ENCODE assay signal across 9 cellular contexts in the genomic region with DNA sequence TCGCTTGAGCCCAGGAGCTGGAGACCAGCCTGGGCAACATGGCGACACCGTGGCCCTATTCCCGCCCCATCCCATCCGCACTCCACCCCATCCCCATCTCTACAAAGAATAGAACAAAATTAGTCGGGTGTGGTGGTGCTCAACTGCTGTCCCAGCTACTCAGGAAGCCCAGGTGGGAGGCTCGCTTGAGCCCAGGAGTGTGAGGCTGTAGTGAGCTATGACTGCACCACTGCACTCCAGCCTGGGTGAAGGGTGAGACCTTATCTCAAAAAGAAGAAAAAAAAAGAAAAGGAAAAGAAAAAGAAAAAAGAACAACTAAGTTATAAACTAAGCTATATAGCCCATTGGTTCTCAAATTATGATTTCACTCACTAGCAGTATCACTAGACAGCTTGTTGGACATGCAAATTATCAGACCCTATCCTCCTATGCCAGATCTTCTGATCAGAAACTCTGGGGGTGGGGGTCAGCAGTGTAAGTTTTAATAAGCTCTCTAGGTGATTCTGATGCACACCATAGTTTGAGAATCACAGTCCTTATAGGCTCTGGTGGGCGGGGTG. TPM values are rescaled to one million over a fixed set of nuclear protein-coding genes. Genes with fewer than 3 reads are reported as not detected.
DNase-seq lines count a peak whose midpoint lies in the region; ATAC-seq, FAIRE-seq and TF ChIP-seq lines count a peak whose summit lies in the region.
"Had no signal": no experiment of that assay in that cellular context is flagged by ENCODE, and none has a peak within 500 bp of the region (broad histone marks: within the 10 kb centered on the region; RNA-seq: fewer than 3 reads in every experiment).

No MANE protein-coding gene starts in this region.

- H3K4me3 ChIP-seq in H1 (ENCODE audit: extremely low read depth in 1 of 4, insufficient read depth in 2 of 4, low read depth in 3 of 4, low read length in 4 of 4) (peak overlapping the region in 3 of 4 experiments; percentile 78 to 91 (median 86); a peak in 5 of 8 replicates), prostate gland (peak overlapping the region; percentile 97 to 98)

- H3K23me2 ChIP-seq in H1 (ENCODE audit: low read depth, low read length): peaks cover 6% of the 10 kb centered on the region; the same call in 1 of the 2 replicates

- H4K20me1 ChIP-seq in H1 (replicated peaks in 1 of 2; ENCODE audit: control insufficient read depth in 1 of 2, insufficient read depth in 2 of 2, low read length in 2 of 2): peaks cover 2 to 8% of the 10 kb centered on the region in 2 experiments

- TF ChIP-seq CTCF in H1 (IDR thresholded peaks at IDR 0.05; ENCODE audit: control extremely low read depth in 1 of 3, insufficient read depth in 1 of 3, low read depth in 1 of 3, low read length in 3 of 3): no peak
- no peak for TF ChIP-seq CTCF in prostate gland (IDR thresholded peaks at IDR 0.05)

- H3K4ac ChIP-seq in H1 (replicated peaks; ENCODE audit: insufficient read length, low read depth, low read length): no peak overlapping the region

- H3K56ac ChIP-seq in H1 (replicated peaks; ENCODE audit: insufficient read length, low read depth, low read length): no peak overlapping the region

- no peak overlapping the region for H3K27ac ChIP-seq in H1 (ENCODE audit: low read depth, low read length)
- H3K27ac ChIP-seq in prostate gland: peak overlapping the region; percentile 93 to 94

- H3K79me1 ChIP-seq in H1 (ENCODE audit: low read depth, low read length): no peaks in the 10 kb centered on the region

- intact Hi-C loops in prostate gland (cut with DNase I): no loop called here

- FAIRE-seq in H1 (lab: Jason Lieb, UNC): no peak

- 72% methylated on average over 8 of the region's 8 CpGs; no CpG with 5 or more reads in 1 of the 2 experiments for WGBS in H1 (ENCODE audit: extremely low coverage in 1 of 2, insufficient coverage in 1 of 2, insufficient read length in 1 of 2, insufficient replicate concordance in 2 of 2, low coverage in 1 of 2, low lambda C conversion rate in 2 of 2, missing lambda C conversion rate in 1 of 2), 2 experiments
- WGBS in prostate gland: 71% methylated on average over 8 of the region's 8 CpGs

- H4K91ac ChIP-seq in H1 (replicated peaks; ENCODE audit: insufficient read length, low read length): no peak overlapping the region

- H2AFZ ChIP-seq in H1 (ENCODE audit: low read length): 0 out of 2 replicates have a peak overlapping the region, but pooled peaks have one; percentile 31

- no peak for TF ChIP-seq RAD21 in H1 (IDR thresholded peaks at IDR 0.05 in 1 of 2, conservative IDR thresholded peaks at IDR 0.05 in 1 of 2; ENCODE audit: low read depth in 2 of 2, low read length in 2 of 2)

- H2BK15ac ChIP-seq in H1 (ENCODE audit: low read length): no peak overlapping the region

- H3K27me3 ChIP-seq in H1 (replicated peaks in 1 of 4; ENCODE audit: control insufficient read depth in 3 of 4, extremely low read depth in 1 of 4, insufficient read depth in 3 of 4, low read length in 3 of 4): no peaks in the 10 kb centered on the region
- H3K27me3 ChIP-seq in prostate gland (replicated peaks; ENCODE audit: insufficient read depth): no peaks in the 10 kb centered on the region
- H3K27me3 ChIP-seq: body of pancreas had no signal

- H3K79me2 ChIP-seq in H1 (ENCODE audit: control insufficient read depth in 1 of 2, insufficient read depth in 2 of 2, low read length in 2 of 2): peaks cover 10 to 40% of the 10 kb centered on the region in 2 experiments

- H3K9ac ChIP-seq in H1 (replicated peaks in 1 of 4; ENCODE audit: extremely low read depth in 1 of 4, low read depth in 3 of 4, low read length in 3 of 4): no peak overlapping the region

- no peak overlapping the region for H2AK5ac ChIP-seq in H1 (ENCODE audit: low read depth, low read length)

- H2BK120ac ChIP-seq in H1 (replicated peaks; ENCODE audit: low read depth, low read length): no peak overlapping the region

- H3K9me3 ChIP-seq in H1 (ENCODE audit: insufficient read depth in 2 of 2, low read depth in 1 of 2, low read length in 1 of 2): no peaks in the 10 kb centered on the region
- H3K9me3 ChIP-seq in prostate gland: no peaks in the 10 kb centered on the region
- H3K9me3 ChIP-seq: body of pancreas had no signal

- H4K5ac ChIP-seq in H1 (ENCODE audit: insufficient read length, low read depth, low read length): no peak overlapping the region

- H3K18ac ChIP-seq in H1 (ENCODE audit: extremely low read depth, low read length): no peak overlapping the region

- H3K4me1 ChIP-seq in H1 (replicated peaks in 1 of 4; ENCODE audit: control insufficient read depth in 3 of 4, insufficient read depth in 4 of 4, low read length in 3 of 4): peaks cover 3 to 7% (median 5%) of the 10 kb centered on the region in 4 experiments; a peak in 4 of 7 replicates
- no peaks in the 10 kb centered on the region for H3K4me1 ChIP-seq in prostate gland (replicated peaks)

- TF ChIP-seq EP300 in H1 (IDR thresholded peaks at IDR 0.05; ENCODE audit: borderline replicate concordance in 1 of 2, low read depth in 2 of 2, low read length in 2 of 2): no peak

- POLR2A ChIA-PET in H1 (lab: Charles Lee; ENCODE audit: partially characterized antibody): interaction anchor here (0.8 to 3.2 kb wide), 18 partner anchors 9 to 250 kb away, joined by 3 to 24 read pairs (median 4); a partner anchor contains a TSS

- peak; percentile 62 for DNase-seq in NCI-H146 treated with DMSO at 0.1 percent for 48 hours (lab: John Stamatoyannopoulos, UW; ENCODE audit: unreplicated experiment)
- no peak for DNase-seq in H1 (ENCODE audit: low read depth in 1 of 2, low spot score in 2 of 2)
- no peak for DNase-seq in prostate gland (ENCODE audit: low spot score)
- DNase-seq in left lobe of liver (ENCODE audit: low spot score): no peak
- DNase-seq in NCI-H1436 treated with DMSO at 0.1 percent for 48 hours (lab: John Stamatoyannopoulos, UW): no peak
- no peak for DNase-seq in NCI-H2196 treated with DMSO at 0.1 percent for 48 hours (lab: John Stamatoyannopoulos, UW; ENCODE audit: unreplicated experiment)
- no peak for DNase-seq in inferior parietal cortex (ENCODE audit: extremely low spot score)

- H4K8ac ChIP-seq in H1 (ENCODE audit: extremely low read depth, insufficient read depth, low read length): peak overlapping the region; percentile 36; the same call in 1 of the 2 replicates

- no peak overlapping the region for H2BK20ac ChIP-seq in H1 (ENCODE audit: low read length)

- peak overlapping the region; percentile 66 to 89; a peak in 3 of 4 replicates for H3K4me2 ChIP-seq in H1 (ENCODE audit: insufficient read depth in 1 of 2, low read depth in 2 of 2, low read length in 2 of 2)

- H2BK5ac ChIP-seq in H1 (ENCODE audit: low read depth, low read length): no peak overlapping the region

- no peak overlapping the region for H3K14ac ChIP-seq in H1 (ENCODE audit: insufficient read length)

- CTCF ChIA-PET in H1 (lab: Charles Lee; ENCODE audit: partially characterized antibody): interaction anchor here (0.7 to 3.3 kb wide), 8 partner anchors 14 to 160 kb away, joined by 3 to 22 read pairs (median 4); no protein-coding TSS in a partner anchor

- H2BK12ac ChIP-seq in H1 (ENCODE audit: low read depth, low read length): no peak overlapping the region

- no peak for TF ChIP-seq POLR2A in H1 (IDR thresholded peaks at IDR 0.05; ENCODE audit: control extremely low read depth in 1 of 2, low read depth in 2 of 2, low read length in 2 of 2)
- no peak for TF ChIP-seq POLR2A in prostate gland (IDR thresholded peaks at IDR 0.05)

- H3K23ac ChIP-seq in H1 (ENCODE audit: insufficient read length): no peak overlapping the region

- ATAC-seq in GM18868 (IDR thresholded peaks at IDR 0.05; ENCODE audit: unreplicated experiment) (peak; percentile 5), left lobe of liver (no peak)

- H3K36me3 ChIP-seq in H1 (ENCODE audit: control insufficient read depth in 2 of 4, insufficient read depth in 4 of 4, low read length in 3 of 4) (no peaks in the 10 kb centered on the region), prostate gland (no peaks in the 10 kb centered on the region)

TF ChIP-seq in H1, 55 proteins besides CTCF, POLR2A, EP300 and RAD21:
- no peak for TF ChIP-seq KDM1A (IDR thresholded peaks at IDR 0.05; ENCODE audit: borderline replicate concordance, low read length)
- no peak for TF ChIP-seq POU5F1 (IDR thresholded peaks at IDR 0.05; ENCODE audit: low read depth, low read length)
- no peak for TF ChIP-seq BCL11A (IDR thresholded peaks at IDR 0.05; ENCODE audit: low read depth in 2 of 2, low read length in 2 of 2)
- TF ChIP-seq RBBP5 (IDR thresholded peaks at IDR 0.05; ENCODE audit: borderline replicate concordance, low read depth, low read length): no peak

RNA-seq across cellular contexts. Expression of a gene that starts 0.5 kb away (rescaled TPM):
- 39.2 and 45.2 TPM in 2 replicates for total RNA-seq in H1 (2021; fragmentation: NEBNext Ultra II Directional; extraction: Animal tissue kit (Norgen Biotek cat#: 25700))
- polyA plus RNA-seq in H1 (2011; rRNA removed): 2.5 and 3.9 TPM in 2 replicates
- polyA plus RNA-seq in H1 (2011; cell fraction: cytosol; rRNA removed): 5.5 TPM
- 3.7 TPM for polyA plus RNA-seq in H1 (2011; cell fraction: nucleus; rRNA removed)
- 11.9 to 27.2 TPM (median 16.6 TPM) in 4 replicates for polyA plus RNA-seq in H1 (2012, experiment 1 of 2)
- 1.3 TPM for polyA plus RNA-seq in H1 (2012, experiment 2 of 2)
- polyA plus RNA-seq in H1 (2013, experiment 1 of 2): 13.3 TPM
- 13.1 TPM for polyA plus RNA-seq in H1 (2013, experiment 2 of 2)
- polyA minus RNA-seq in H1 (2011; rRNA and poly(A)+ RNA removed): 21.3 and 28.5 TPM in 2 replicates
- polyA minus RNA-seq in H1 (2011; cell fraction: cytosol; rRNA and poly(A)+ RNA removed): 8.4 TPM
- 18.7 TPM for polyA minus RNA-seq in H1 (2011; cell fraction: nucleus; rRNA and poly(A)+ RNA removed)
- total RNA-seq in prostate gland: 10 to 100 TPM; 45.4 to 89.2 TPM
- 45.6 TPM for total RNA-seq in left lobe of liver

RNA-seq across cellular contexts. Expression of a gene that starts 59.4 kb away (rescaled TPM):
- total RNA-seq in H1 (2021; fragmentation: NEBNext Ultra II Directional; extraction: Animal tissue kit (Norgen Biotek cat#: 25700)): 404 and 414 TPM in 2 replicates
- 638 and 688 TPM in 2 replicates for polyA plus RNA-seq in H1 (2011; rRNA removed)
- polyA plus RNA-seq in H1 (2011; cell fraction: cytosol; rRNA removed): 622 TPM
- 664 TPM for polyA plus RNA-seq in H1 (2011; cell fraction: nucleus; rRNA removed)
- 355 to 467 TPM (median 460 TPM) in 4 replicates for polyA plus RNA-seq in H1 (2012, experiment 1 of 2)
- polyA plus RNA-seq in H1 (2012, experiment 2 of 2): 668 TPM
- polyA plus RNA-seq in H1 (2013, experiment 1 of 2): 249 TPM
- polyA plus RNA-seq in H1 (2013, experiment 2 of 2): 250 TPM
- polyA minus RNA-seq in H1 (2011; rRNA and poly(A)+ RNA removed): 889 and 910 TPM in 2 replicates
- polyA minus RNA-seq in H1 (2011; cell fraction: cytosol; rRNA and poly(A)+ RNA removed): 394 TPM
- 315 TPM for polyA minus RNA-seq in H1 (2011; cell fraction: nucleus; rRNA and poly(A)+ RNA removed)
- total RNA-seq in prostate gland (100 to 1,000 TPM; 162 to 170 TPM), left lobe of liver (115 TPM)
